Comparison of ENCODE assay signal across 34 cellular contexts in genomic region chr14:61988240-61988639, GRCh38.
"Had no signal": no experiment of that assay in that cellular context is flagged by ENCODE, and none has a peak within 500 bp of the region (broad histone marks: within the 10 kb centered on the region; RNA-seq: fewer than 3 reads in every experiment).

No MANE protein-coding gene starts in this region.

- H3K27me3 ChIP-seq: adrenal gland, ascending aorta, body of pancreas, brain microvascular endothelial cell, breast epithelium, cardiac muscle cell had no signal

- ATAC-seq: activated naive CD4-positive, alpha-beta T cell treated with anti-CD3 and anti-CD28 coated beads, Interleukin-2, amount 50 U/mL, for 72 hours; activated naive CD8-positive, alpha-beta T cell treated with anti-CD3 and anti-CD28 coated beads, Interleukin-2, amount 50 U/mL, for 24 hours; activated T-cell treated with anti-CD3 and anti-CD28 coated beads, Interleukin-2, amount 50 U/mL, for 4 hours; activated T-cell treated with anti-CD3 and anti-CD28 coated beads, Interleukin-2, amount 50 U/mL, for 72 hours; activated T-helper 17 cell treated with anti-CD3 and anti-CD28 coated beads, Interleukin-2, amount 50 U/mL, for 72 hours; body of pancreas had no signal

- H3K9me3 ChIP-seq: adrenal gland, ascending aorta, body of pancreas, breast epithelium had no signal

- DNase-seq: activated effector memory CD4-positive, alpha-beta T cell treated with anti-CD3 and anti-CD28 coated beads, Interleukin-2, amount 50 U/mL, for 16 hours; activated effector memory CD4-positive, alpha-beta T cell treated with Interleukin-2 at 50 U/mL for 16 hours; activated gamma-delta T cell; activated gamma-delta T cell treated with Interleukin-2 at 50 U/mL for 16 hours; activated naive CD4-positive, alpha-beta T cell; activated naive CD4-positive, alpha-beta T cell treated with anti-CD3 and anti-CD28 coated beads for 36 hours; activated naive CD4-positive, alpha-beta T cell treated with anti-CD3 and anti-CD28 coated beads, Interleukin-2, amount 10 ng/mL, durations not matched to agents 7 days and 5 days; activated naive CD4-positive, alpha-beta T cell treated with anti-CD3 and anti-CD28 coated beads, Interleukin-2, amount 50 U/mL, for 16 hours; activated naive CD4-positive, alpha-beta T cell treated with Interleukin-2 at 50 U/mL for 16 hours; activated naive CD8-positive, alpha-beta T cell treated with anti-CD3 and anti-CD28 coated beads for 36 hours; activated naive CD8-positive, alpha-beta T cell treated with anti-CD3 and anti-CD28 coated beads, Interleukin-2, amount 10 ng/mL, durations not matched to agents 7 days and 5 days; activated naive CD8-positive, alpha-beta T cell treated with anti-CD3 and anti-CD28 coated beads, Interleukin-2, amount 50 U/mL, for 24 hours; activated T-cell treated with anti-CD3 and anti-CD28 coated beads, Interleukin-2, amount 50 U/mL, for 1 hour; activated T-cell treated with anti-CD3 and anti-CD28 coated beads, Interleukin-2, amount 50 U/mL, for 24 hours; activated T-cell treated with anti-CD3 and anti-CD28 coated beads, Interleukin-2, amount 50 U/mL, for 4 hours; activated T-cell treated with anti-CD3 and anti-CD28 coated beads, Interleukin-2, amount 50 U/mL, for 48 hours; activated T-cell treated with anti-CD3 and anti-CD28 coated beads, Interleukin-2, amount 50 U/mL, for 72 hours; adrenal gland; amniotic stem cell; amygdala; anterior cingulate cortex; aorta; body of pancreas; brain microvascular endothelial cell; caudate nucleus; central memory CD4-positive, alpha-beta T cell; cerebellar nuclear complex had no signal

- H3K4me1 ChIP-seq: adrenal gland, ascending aorta, body of pancreas, breast epithelium had no signal

- H3K36me3 ChIP-seq: adrenal gland, ascending aorta, brain microvascular endothelial cell, breast epithelium, cardiac muscle cell had no signal

- H3K4me3 ChIP-seq: adrenal gland, ascending aorta, body of pancreas, breast epithelium, cardiac muscle cell had no signal

- FAIRE-seq: astrocyte, bronchial epithelial cell had no signal

- H3K27ac ChIP-seq: adrenal gland, ascending aorta, body of pancreas, brain microvascular endothelial cell, breast epithelium, cardiac muscle cell had no signal
